Comparison of ENCODE assay signal across 37 cellular contexts in the genomic region with DNA sequence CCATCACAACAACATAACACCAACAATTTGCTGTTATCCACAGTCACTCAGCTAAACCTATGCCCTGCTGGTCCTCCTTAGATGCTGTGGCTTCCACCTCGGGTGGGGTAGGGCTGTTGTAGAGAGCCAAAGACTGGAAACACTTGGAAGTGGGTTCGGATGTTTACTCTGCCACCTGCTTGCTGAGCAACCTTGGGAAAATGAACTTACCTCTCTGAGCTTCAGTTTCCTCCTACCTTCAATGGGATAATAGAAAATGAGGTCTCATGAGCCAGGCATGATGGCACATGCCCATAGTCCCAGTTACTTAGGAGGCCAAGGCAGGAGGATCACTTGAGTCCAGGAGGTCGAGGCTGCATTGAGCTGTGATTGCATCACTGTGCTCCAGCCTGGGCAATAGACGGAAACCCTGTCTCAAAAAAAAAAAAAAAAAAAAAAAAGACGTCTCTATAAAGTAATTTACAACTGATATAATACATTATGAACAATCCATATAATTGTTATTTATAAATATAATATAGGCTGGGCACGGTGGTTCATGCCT. TPM values are rescaled to one million over a fixed set of nuclear protein-coding genes. Genes with fewer than 3 reads are reported as not detected.
"Had no signal": no experiment of that assay in that cellular context is flagged by ENCODE, and none has a peak within 500 bp of the region (broad histone marks: within the 10 kb centered on the region; RNA-seq: fewer than 3 reads in every experiment).

No MANE protein-coding gene starts in this region.

- H3K4me1 ChIP-seq: adrenal gland, breast epithelium had no signal

- H3K4me3 ChIP-seq: adrenal gland, body of pancreas, breast epithelium had no signal

- H3K36me3 ChIP-seq: adrenal gland, brain microvascular endothelial cell, breast epithelium had no signal

- H3K27ac ChIP-seq: adrenal gland, brain microvascular endothelial cell, breast epithelium, VCaP had no signal

- H3K27me3 ChIP-seq: body of pancreas had no signal

- ATAC-seq: activated CD8-positive, alpha-beta T cell treated with anti-CD3 and anti-CD28 coated beads for 36 hours; activated naive CD4-positive, alpha-beta T cell treated with anti-CD3 and anti-CD28 coated beads, Interleukin-2, amount 50 U/mL, for 72 hours; activated T-cell treated with anti-CD3 and anti-CD28 coated beads, Interleukin-2, amount 50 U/mL, for 4 hours; activated T-cell treated with anti-CD3 and anti-CD28 coated beads, Interleukin-2, amount 50 U/mL, for 72 hours; activated T-helper 17 cell treated with anti-CD3 and anti-CD28 coated beads, Interleukin-2, amount 50 U/mL, for 72 hours; body of pancreas had no signal

- DNase-seq: activated B cell treated with CpG ODN at 0.5 μM for 24 hours; activated CD4-positive, alpha-beta memory T cell treated with anti-CD3 and anti-CD28 coated beads for 36 hours; activated CD4-positive, alpha-beta T cell treated with anti-CD3 and anti-CD28 coated beads for 4 hours; activated CD4-positive, alpha-beta T cell treated with anti-CD3 and anti-CD28 coated beads, Interleukin-2, amount 10 ng/mL, durations not matched to agents 24 days and 14 days; activated CD4-positive, alpha-beta T cell treated with anti-CD3 and anti-CD28 coated beads, Interleukin-2, amount 50 U/mL, for 1 hour; activated CD4-positive, alpha-beta T cell treated with anti-CD3 and anti-CD28 coated beads, Interleukin-2, amount 50 U/mL, for 4 hours; activated CD4-positive, CD25-positive, alpha-beta regulatory T cell treated with anti-CD3 and anti-CD28 coated beads, Interleukin-2, amount 50 U/mL, for 72 hours; activated CD8-positive, alpha-beta memory T cell treated with anti-CD3 and anti-CD28 coated beads, Interleukin-2, amount 50 U/mL, for 4 hours; activated CD8-positive, alpha-beta T cell treated with anti-CD3 and anti-CD28 coated beads for 36 hours; activated effector memory CD4-positive, alpha-beta T cell treated with anti-CD3 and anti-CD28 coated beads, Interleukin-2, amount 50 U/mL, for 16 hours; activated gamma-delta T cell treated with Interleukin-2 at 50 U/mL for 16 hours; activated naive CD4-positive, alpha-beta T cell; activated naive CD4-positive, alpha-beta T cell treated with anti-CD3 and anti-CD28 coated beads for 36 hours; activated naive CD4-positive, alpha-beta T cell treated with anti-CD3 and anti-CD28 coated beads, Interleukin-2, amount 50 U/mL, for 16 hours; activated naive CD8-positive, alpha-beta T cell treated with anti-CD3 and anti-CD28 coated beads for 36 hours; activated T-cell treated with anti-CD3 and anti-CD28 coated beads for 4 hours; activated T-cell treated with anti-CD3 and anti-CD28 coated beads, Interleukin-2, amount 50 U/mL, for 1 hour; activated T-cell treated with anti-CD3 and anti-CD28 coated beads, Interleukin-2, amount 50 U/mL, for 4 hours; activated T-cell treated with anti-CD3 and anti-CD28 coated beads, Interleukin-2, amount 50 U/mL, for 72 hours; adrenal gland; amniotic stem cell; aorta; brain microvascular endothelial cell; central memory CD4-positive, alpha-beta T cell; T-helper 2 cell; T-helper 9 cell had no signal

- FAIRE-seq: astrocyte, TTC549 had no signal

- H3K9me3 ChIP-seq: adrenal gland, body of pancreas, breast epithelium had no signal

RNA-seq across cellular contexts. Expression of gene SYCN, which starts 3.3 kb away (rescaled TPM):
- total RNA-seq: activated B cell treated with CpG ODN at 0.5 μM for 24 hours; activated CD4-positive, alpha-beta memory T cell treated with anti-CD3 and anti-CD28 coated beads for 36 hours; activated CD4-positive, alpha-beta T cell treated with anti-CD3 and anti-CD28 coated beads, Interleukin-2, amount 10 ng/mL, durations not matched to agents 24 days and 14 days; activated CD8-positive, alpha-beta memory T cell treated with anti-CD3 and anti-CD28 coated beads for 36 hours; activated CD8-positive, alpha-beta T cell treated with anti-CD3 and anti-CD28 coated beads for 36 hours; activated naive CD4-positive, alpha-beta T cell treated with anti-CD3 and anti-CD28 coated beads for 36 hours; activated naive CD4-positive, alpha-beta T cell treated with anti-CD3 and anti-CD28 coated beads, Interleukin-2, amount 50 U/mL, for 72 hours; activated naive CD8-positive, alpha-beta T cell treated with anti-CD3 and anti-CD28 coated beads for 36 hours; activated T-cell treated with anti-CD3 and anti-CD28 coated beads, Interleukin-2, amount 50 U/mL, for 72 hours; activated T-helper 1 cell treated with anti-CD3 and anti-CD28 coated beads, Interleukin-12 subunit alpha, Interleukin-12 subunit beta, Interleukin-2, Interleukin-4 antibody, amounts not matched to agents 30 ng/mL and 10 ng/mL and 1 ng/mL, durations not matched to agents 14 hours and 24 hours and 36 hours; activated T-helper 17 cell treated with anti-CD3 and anti-CD28 coated beads, Interleukin-2, amount 50 U/mL, for 72 hours; aorta; astrocyte; breast epithelium; cardiac septum; cerebellum had no signal
- polyA plus RNA-seq: adrenal gland had no signal

RNA-seq across cellular contexts. Expression of gene NCCRP1, which starts 10.6 kb away (rescaled TPM):
- total RNA-seq: activated B cell treated with CpG ODN at 0.5 μM for 24 hours; activated CD4-positive, alpha-beta memory T cell treated with anti-CD3 and anti-CD28 coated beads for 36 hours; activated CD4-positive, alpha-beta T cell treated with anti-CD3 and anti-CD28 coated beads, Interleukin-2, amount 10 ng/mL, durations not matched to agents 24 days and 14 days; activated CD8-positive, alpha-beta memory T cell treated with anti-CD3 and anti-CD28 coated beads for 36 hours; activated CD8-positive, alpha-beta T cell treated with anti-CD3 and anti-CD28 coated beads for 36 hours; activated naive CD4-positive, alpha-beta T cell treated with anti-CD3 and anti-CD28 coated beads for 36 hours; activated naive CD4-positive, alpha-beta T cell treated with anti-CD3 and anti-CD28 coated beads, Interleukin-2, amount 50 U/mL, for 72 hours; activated naive CD8-positive, alpha-beta T cell treated with anti-CD3 and anti-CD28 coated beads for 36 hours; activated T-cell treated with anti-CD3 and anti-CD28 coated beads, Interleukin-2, amount 50 U/mL, for 4 hours; activated T-cell treated with anti-CD3 and anti-CD28 coated beads, Interleukin-2, amount 50 U/mL, for 72 hours; activated T-helper 1 cell treated with anti-CD3 and anti-CD28 coated beads, Interleukin-12 subunit alpha, Interleukin-12 subunit beta, Interleukin-2, Interleukin-4 antibody, amounts not matched to agents 30 ng/mL and 10 ng/mL and 1 ng/mL, durations not matched to agents 14 hours and 24 hours and 36 hours; activated T-helper 17 cell treated with anti-CD3 and anti-CD28 coated beads, Interleukin-2, amount 50 U/mL, for 72 hours; aorta; astrocyte; cardiac septum; cerebellum had no signal

RNA-seq across cellular contexts. Expression of gene IFNL3, which starts 37.4 kb away (rescaled TPM):
- total RNA-seq: activated B cell treated with CpG ODN at 0.5 μM for 24 hours; activated CD4-positive, alpha-beta T cell treated with anti-CD3 and anti-CD28 coated beads, Interleukin-2, amount 10 ng/mL, durations not matched to agents 24 days and 14 days; activated CD8-positive, alpha-beta memory T cell treated with anti-CD3 and anti-CD28 coated beads for 36 hours; activated CD8-positive, alpha-beta T cell treated with anti-CD3 and anti-CD28 coated beads for 36 hours; activated naive CD8-positive, alpha-beta T cell treated with anti-CD3 and anti-CD28 coated beads for 36 hours; activated T-cell treated with anti-CD3 and anti-CD28 coated beads, Interleukin-2, amount 50 U/mL, for 4 hours; activated T-helper 1 cell treated with anti-CD3 and anti-CD28 coated beads, Interleukin-12 subunit alpha, Interleukin-12 subunit beta, Interleukin-2, Interleukin-4 antibody, amounts not matched to agents 30 ng/mL and 10 ng/mL and 1 ng/mL, durations not matched to agents 14 hours and 24 hours and 36 hours; activated T-helper 17 cell treated with anti-CD3 and anti-CD28 coated beads, Interleukin-2, amount 50 U/mL, for 72 hours; adrenal gland; aorta; astrocyte; body of pancreas; breast epithelium; cardiac septum; cerebellum had no signal
- polyA plus RNA-seq: adrenal gland, aorta had no signal

RNA-seq across cellular contexts. Expression of gene IFNL4, which starts 41.3 kb away (rescaled TPM):
- total RNA-seq: activated B cell treated with CpG ODN at 0.5 μM for 24 hours; activated CD4-positive, alpha-beta memory T cell treated with anti-CD3 and anti-CD28 coated beads for 36 hours; activated CD4-positive, alpha-beta T cell treated with anti-CD3 and anti-CD28 coated beads, Interleukin-2, amount 10 ng/mL, durations not matched to agents 24 days and 14 days; activated CD8-positive, alpha-beta T cell treated with anti-CD3 and anti-CD28 coated beads for 36 hours; activated naive CD4-positive, alpha-beta T cell treated with anti-CD3 and anti-CD28 coated beads for 36 hours; activated naive CD4-positive, alpha-beta T cell treated with anti-CD3 and anti-CD28 coated beads, Interleukin-2, amount 50 U/mL, for 72 hours; activated T-cell treated with anti-CD3 and anti-CD28 coated beads, Interleukin-2, amount 50 U/mL, for 4 hours; activated T-cell treated with anti-CD3 and anti-CD28 coated beads, Interleukin-2, amount 50 U/mL, for 72 hours; activated T-helper 1 cell treated with anti-CD3 and anti-CD28 coated beads, Interleukin-12 subunit alpha, Interleukin-12 subunit beta, Interleukin-2, Interleukin-4 antibody, amounts not matched to agents 30 ng/mL and 10 ng/mL and 1 ng/mL, durations not matched to agents 14 hours and 24 hours and 36 hours; activated T-helper 17 cell treated with anti-CD3 and anti-CD28 coated beads, Interleukin-2, amount 50 U/mL, for 72 hours; adrenal gland; aorta; astrocyte; body of pancreas; breast epithelium; cardiac septum; cerebellum had no signal
- polyA plus RNA-seq: adrenal gland, aorta had no signal
